ENCODE assay signal across 27 cellular contexts in the genomic region with DNA sequence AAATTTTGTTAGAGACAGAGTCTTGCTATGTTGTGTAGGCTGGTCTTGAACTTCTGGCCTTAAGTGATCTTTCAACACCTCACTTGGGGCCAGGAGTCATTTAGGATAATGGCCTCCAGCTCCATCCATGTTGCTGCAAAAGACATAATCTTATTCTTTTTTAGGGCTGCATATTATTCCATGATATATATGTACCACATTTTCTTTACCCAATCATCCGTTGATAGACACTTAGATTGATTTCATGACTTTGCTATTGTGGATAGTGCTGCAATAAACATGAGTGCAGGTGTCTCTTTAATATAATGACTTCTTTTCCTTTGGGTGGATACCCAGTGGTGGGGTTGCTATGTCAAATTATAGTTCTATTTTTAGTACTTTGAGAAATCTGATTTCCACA.
"Had no signal": no experiment of that assay in that cellular context is flagged by ENCODE, and none has a peak within 500 bp of the region (broad histone marks: within the 10 kb centered on the region; RNA-seq: fewer than 3 reads in every experiment).

No MANE protein-coding gene starts in this region.

- H3K36me3 ChIP-seq: colonic mucosa, esophagus muscularis mucosa, esophagus squamous epithelium, gastrocnemius medialis, gastroesophageal sphincter, heart left ventricle, heart right ventricle had no signal

- H3K27ac ChIP-seq: colonic mucosa, coronary artery, dorsolateral prefrontal cortex, epithelial cell of prostate, esophagus muscularis mucosa, esophagus squamous epithelium, foreskin keratinocyte, gastrocnemius medialis, gastroesophageal sphincter, heart left ventricle, heart right ventricle had no signal

- H3K9me3 ChIP-seq: colonic mucosa, esophagus squamous epithelium, gastrocnemius medialis had no signal

- H3K4me1 ChIP-seq: colonic mucosa, esophagus muscularis mucosa, esophagus squamous epithelium, foreskin keratinocyte, gastrocnemius medialis, gastroesophageal sphincter, heart left ventricle, heart right ventricle had no signal

- ATAC-seq: effector memory CD8-positive, alpha-beta T cell; esophagus mucosa; foreskin keratinocyte; gastrocnemius medialis; gastroesophageal sphincter; heart left ventricle; heart right ventricle had no signal

- FAIRE-seq: colon, endothelial cell of umbilical vein, frontal cortex had no signal

- H3K27me3 ChIP-seq: colonic mucosa, dorsolateral prefrontal cortex, esophagus muscularis mucosa, esophagus squamous epithelium, foreskin keratinocyte, gastrocnemius medialis, gastroesophageal sphincter, heart left ventricle, heart right ventricle had no signal

- DNase-seq: colonic mucosa; cortex of kidney; dermis blood vessel endothelial cell; dorsolateral prefrontal cortex; effector CD4-positive, alpha-beta T cell; effector CD8-positive, alpha-beta T cell; effector memory CD4-positive, alpha-beta T cell; effector memory CD8-positive, alpha-beta T cell; endodermal cell; erythroblast; esophagus squamous epithelium; foreskin fibroblast; foreskin keratinocyte; foreskin melanocyte; gastrocnemius medialis; glutamatergic neuron; head of caudate nucleus; heart left ventricle; heart right ventricle had no signal

- H3K4me3 ChIP-seq: colonic mucosa, coronary artery, dorsolateral prefrontal cortex, esophagus muscularis mucosa, esophagus squamous epithelium, gastrocnemius medialis, gastroesophageal sphincter, heart left ventricle, heart right ventricle had no signal
